In genomic region chr1:177256153-177256814, GRCh38 we compare ENCODE assay signal across 7 cellular contexts.
DNase-seq lines count a peak whose midpoint lies in the region; ATAC-seq and TF ChIP-seq lines count a peak whose summit lies in the region.

No MANE protein-coding gene starts in this region.

- POLR2A ChIA-PET in OCI-LY7 (lab: Charles Lee): interaction anchor here (0.6 kb wide), 1 partner anchor 1533 kb away, joined by 4 read pairs; no protein-coding TSS in a partner anchor

- no peak overlapping the region for H3K27ac ChIP-seq in OCI-LY7 (ENCODE audit: low read depth, low read length, poor library complexity, severe bottlenecking)

- ATAC-seq in HG02610 (IDR thresholded peaks at IDR 0.05; ENCODE audit: unreplicated experiment): peak; percentile 44
- ATAC-seq in GM19452 (IDR thresholded peaks at IDR 0.05; ENCODE audit: unreplicated experiment): no peak

- H4K20me1 ChIP-seq in OCI-LY7 (ENCODE audit: insufficient read depth, low read length): no peaks in the 10 kb centered on the region

- H3K9me3 ChIP-seq in OCI-LY7 (ENCODE audit: low read length): no peaks in the 10 kb centered on the region

- H3K4me1 ChIP-seq in OCI-LY7 (ENCODE audit: insufficient read depth, low read length, poor library complexity, severe bottlenecking): no peaks in the 10 kb centered on the region

- H3K4me2 ChIP-seq in OCI-LY7 (ENCODE audit: low read length): no peak overlapping the region

- H3K36me3 ChIP-seq in OCI-LY7 (ENCODE audit: insufficient read depth, low read length): no peaks in the 10 kb centered on the region

- peak; percentile 21 for DNase-seq in GM10266 (ENCODE audit: extremely low spot score)
- DNase-seq in OCI-LY7 (ENCODE audit: low spot score): peak; percentile 4
- DNase-seq in epithelial cell of proximal tubule (ENCODE audit: low read depth): peak; percentile 96
- peak; percentile 77 for DNase-seq in mucosa of gallbladder (ENCODE audit: low spot score)
- DNase-seq in stimulated activated naive CD4-positive, alpha-beta T cell (lab: John Stamatoyannopoulos, UW): no peak

- no peaks in the 10 kb centered on the region for H3K79me2 ChIP-seq in OCI-LY7 (ENCODE audit: insufficient read depth, low read depth, low read length)

- no TSS peak for BruUV-seq in OCI-LY7 (replicated peaks; lab: Mats Ljungman, UMichigan)

- intact Hi-C loops in OCI-LY7 (cut with micrococcal nuclease; ENCODE audit: unreplicated experiment): no loop called here

- H3K9me2 ChIP-seq in OCI-LY7 (ENCODE audit: insufficient read depth, low read length): no peaks in the 10 kb centered on the region

- no peak overlapping the region for H2AFZ ChIP-seq in OCI-LY7 (ENCODE audit: low read length)

- TF ChIP-seq CTCF in GM10266 (IDR thresholded peaks at IDR 0.05; ENCODE audit: control insufficient read depth, insufficient read depth, low read depth, missing control alignments) (peak; percentile 39), OCI-LY7 (conservative IDR thresholded peaks at IDR 0.05; ENCODE audit: low read length) (peak; percentile 66), epithelial cell of proximal tubule (conservative IDR thresholded peaks at IDR 0.05; ENCODE audit: low read depth, low read length) (peak; percentile 90)

- CTCF ChIA-PET in OCI-LY7 (lab: Charles Lee; ENCODE audit: unreplicated experiment): no interaction called here

- H3K4me3 ChIP-seq in OCI-LY7 (ENCODE audit: low read depth, low read length, poor library complexity, severe bottlenecking) (no peak overlapping the region), epithelial cell of proximal tubule (ENCODE audit: low read depth, low read length) (no peak overlapping the region)

Comparison
In these comparisons a context has a peak if more than half of its experiments do, and no peak if none do; other contexts are left out.
1. DNase-seq: peak in GM10266 (single experiment), OCI-LY7 (single experiment), epithelial cell of proximal tubule (single experiment) and mucosa of gallbladder (single experiment); none in stimulated activated naive CD4-positive, alpha-beta T cell (0 of 6).
2. CTCF ChIP-seq: peak in every context shown above with its lines; median percentile 90 in epithelial cell of proximal tubule; 66 in OCI-LY7; 39 in GM10266.